ENCODE assay signal across 16 cellular contexts in the genomic region with DNA sequence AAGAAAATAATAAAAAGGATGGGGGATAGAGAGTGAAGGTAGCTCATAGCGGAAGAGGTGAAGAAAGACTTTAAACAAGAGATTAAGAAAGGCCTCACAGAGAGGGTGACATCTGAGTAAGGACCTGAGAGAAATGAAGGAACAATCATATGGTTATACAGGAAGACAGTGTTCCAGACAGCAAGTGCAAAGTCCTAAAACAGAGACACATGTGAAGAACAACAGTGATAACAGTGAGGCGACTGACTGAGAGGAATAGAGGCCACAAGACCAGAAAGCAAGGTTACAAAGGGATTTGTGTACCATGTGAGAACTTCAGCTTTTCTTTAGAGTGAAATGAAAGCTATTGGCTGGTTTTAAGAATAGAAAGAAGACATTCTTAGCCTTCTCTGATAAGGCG.
"Had no signal": no experiment of that assay in that cellular context is flagged by ENCODE, and none has a peak within 500 bp of the region (broad histone marks: within the 10 kb centered on the region; RNA-seq: fewer than 3 reads in every experiment).

No MANE protein-coding gene starts in this region.

- H3K36me3 Mint-ChIP-seq: stimulated activated effector memory CD8-positive, alpha-beta T cell treated with anti-CD3 and anti-CD28 coated beads, Interleukin-12 subunit alpha, Interleukin-12 subunit beta, amount 100 ng/mL, for 72 hours had no signal

- H3K27me3 ChIP-seq: colonic mucosa, esophagus squamous epithelium, foreskin keratinocyte, heart left ventricle, transverse colon had no signal

- H3K4me3 Mint-ChIP-seq: nephron; stimulated activated effector memory CD8-positive, alpha-beta T cell treated with anti-CD3 and anti-CD28 coated beads, Interleukin-12 subunit alpha, Interleukin-12 subunit beta, amount 100 ng/mL, for 72 hours had no signal

- H3K36me3 ChIP-seq: colonic mucosa, esophagus squamous epithelium, heart left ventricle, transverse colon had no signal

- H3K4me1 Mint-ChIP-seq: nephron; stimulated activated effector memory CD8-positive, alpha-beta T cell treated with anti-CD3 and anti-CD28 coated beads, Interleukin-12 subunit alpha, Interleukin-12 subunit beta, amount 100 ng/mL, for 72 hours had no signal

- H3K27ac Mint-ChIP-seq: nephron; stimulated activated effector memory CD8-positive, alpha-beta T cell treated with anti-CD3 and anti-CD28 coated beads, Interleukin-12 subunit alpha, Interleukin-12 subunit beta, amount 100 ng/mL, for 72 hours had no signal

- FAIRE-seq: islet of Langerhans had no signal

- H3K9me3 Mint-ChIP-seq: stimulated activated effector memory CD8-positive, alpha-beta T cell treated with anti-CD3 and anti-CD28 coated beads, Interleukin-12 subunit alpha, Interleukin-12 subunit beta, amount 100 ng/mL, for 72 hours had no signal

- H3K4me1 ChIP-seq: colonic mucosa, esophagus squamous epithelium, foreskin keratinocyte, transverse colon had no signal

- DNase-seq: colonic mucosa; dermis blood vessel endothelial cell; esophagus squamous epithelium; foreskin keratinocyte; hypothalamus; kidney glomerular epithelial cell; posterior cingulate gyrus; right cardiac atrium; stimulated activated CD4-positive, alpha-beta T cell treated with anti-CD3 and anti-CD28 coated beads, Interleukin-4, amount 100 ng/mL, for 1 hour; stimulated activated CD8-positive, alpha-beta memory T cell treated with anti-CD3 and anti-CD28 coated beads, Interleukin-4, amount 100 ng/mL, for 48 hours; stimulated activated naive CD8-positive, alpha-beta T cell treated with anti-CD3 and anti-CD28 coated beads, Interleukin-15, Interleukin-2, amounts not matched to agents 100 U/mL and 50 U/mL, for 24 hours; transverse colon had no signal

- H3K4me3 ChIP-seq: colonic mucosa, esophagus squamous epithelium, heart left ventricle, transverse colon had no signal

- ATAC-seq: foreskin keratinocyte; heart left ventricle; right cardiac atrium; stimulated activated effector memory CD8-positive, alpha-beta T cell treated with anti-CD3 and anti-CD28 coated beads, Interleukin-12 subunit alpha, Interleukin-12 subunit beta, amount 100 ng/mL, for 72 hours; stimulated activated naive CD8-positive, alpha-beta T cell treated with anti-CD3 and anti-CD28 coated beads, Interleukin-15, Interleukin-2, amounts not matched to agents 100 U/mL and 50 U/mL, for 24 hours had no signal

- H3K9me3 ChIP-seq: colonic mucosa, esophagus squamous epithelium, heart left ventricle, transverse colon had no signal

- H3K27ac ChIP-seq: colonic mucosa, esophagus squamous epithelium, foreskin keratinocyte, heart left ventricle, transverse colon had no signal
